In genomic region chr13:99501952-99502310, GRCh38 we compare ENCODE assay signal across 7 cellular contexts. TPM values are rescaled to one million over a fixed set of nuclear protein-coding genes. Genes with fewer than 3 reads are reported as not detected.
DNase-seq lines count a peak whose midpoint lies in the region; ATAC-seq, FAIRE-seq and TF ChIP-seq lines count a peak whose summit lies in the region.

No MANE protein-coding gene starts in this region.

- no peak for DNase-seq in GM12892 (ENCODE audit: insufficient read length)
- no peak for DNase-seq in PC-9
- DNase-seq in GM12878 (ENCODE audit: low read depth, low spot score) = no peak
- no peak for DNase-seq in kidney epithelial cell (ENCODE audit: low read depth)
- DNase-seq in stimulated activated naive CD4-positive, alpha-beta T cell treated with Interleukin-2 at 50 U/mL for 16 hours (lab: John Stamatoyannopoulos, UW) = peak; percentile 16
- DNase-seq in NCI-H2081 (lab: John Stamatoyannopoulos, UW) = no peak
- DNase-seq in NCI-H1092 treated with DMSO at 0.1 percent for 48 hours (lab: John Stamatoyannopoulos, UW) = no peak

- peak; percentile 4; the same call in 1 of the 3 replicates for ATAC-seq in GM12878

- in situ Hi-C loops in GM12878 (cut with MboI) = no loop called here

- peak overlapping the region; percentile 87 for H2AFZ ChIP-seq in PC-9
- peak overlapping the region; percentile 19; the same call in 1 of the 2 replicates for H2AFZ ChIP-seq in GM12878 (ENCODE audit: control insufficient read depth, low read depth, low read length)

- H3K36me3 ChIP-seq in PC-9 (ENCODE audit: low read depth) = peaks cover 8% of the 10 kb centered on the region; the same call in 1 of the 2 replicates
- H3K36me3 ChIP-seq in GM12878 (ENCODE audit: control insufficient read depth in 2 of 2, insufficient read depth in 2 of 2, low read length in 1 of 2) = no peaks in the 10 kb centered on the region
- H3K36me3 ChIP-seq in kidney epithelial cell (ENCODE audit: control insufficient read depth, insufficient read depth, low read length) = peaks cover 1% of the 10 kb centered on the region

- TF ChIP-seq RAD21 in GM12878 (IDR thresholded peaks at IDR 0.05; ENCODE audit: insufficient read depth, low read depth, low read length) = no peak

- no peak for TF ChIP-seq CTCF in PC-9 (conservative IDR thresholded peaks at IDR 0.05)
- TF ChIP-seq CTCF in GM12878 (IDR thresholded peaks at IDR 0.05 in 2 of 3, conservative IDR thresholded peaks at IDR 0.05 in 1 of 3; ENCODE audit: control insufficient read depth in 2 of 3, extremely low read depth in 1 of 3, insufficient read depth in 1 of 3, low read depth in 3 of 3, low read length in 3 of 3) = no peak
- TF ChIP-seq CTCF in kidney epithelial cell (IDR thresholded peaks at IDR 0.05; ENCODE audit: insufficient read depth, low read length, poor library complexity, severe bottlenecking) = no peak

- WGBS in GM12878 (ENCODE audit: insufficient coverage, insufficient replicate concordance, low lambda C conversion rate, missing lambda C conversion rate) = 0% methylated on average over 14 of the region's 14 CpGs

- FAIRE-seq in GM12892 (lab: Jason Lieb, UNC) (peak; percentile 48), GM12878 (lab: Jason Lieb, UNC) (no peak)

- TF ChIP-seq POLR2A in GM12892 (IDR thresholded peaks at IDR 0.05; ENCODE audit: low read depth, low read length) = no peak
- TF ChIP-seq POLR2A in GM12878 (IDR thresholded peaks at IDR 0.05; ENCODE audit: low read depth, low read length) = no peak

- RAD21 ChIA-PET in GM12878 (lab: Charles Lee; ENCODE audit: unreplicated experiment) = interaction anchor here (1.1 to 1.4 kb wide), 3 partner anchors 65 to 236 kb away, joined by 3 to 6 read pairs (median 4); no protein-coding TSS in a partner anchor

- POLR2A ChIA-PET in PC-9 (lab: Charles Lee; ENCODE audit: unreplicated experiment) = interaction anchor here (0.7 kb wide), 1 partner anchor 719 kb away, joined by 5 read pairs; no protein-coding TSS in a partner anchor
- POLR2A ChIA-PET in GM12878 (lab: Charles Lee) = interaction anchor here (1.1 kb wide), 1 partner anchor 76 kb away, joined by 3 read pairs; no protein-coding TSS in a partner anchor

- no peak for TF ChIP-seq EP300 in GM12878 (IDR thresholded peaks at IDR 0.05; ENCODE audit: borderline replicate concordance in 1 of 2, control insufficient read depth in 1 of 2, low read depth in 2 of 2, low read length in 2 of 2)

- peak overlapping the region; percentile 99 for H3K4me2 ChIP-seq in PC-9
- H3K4me2 ChIP-seq in GM12878 (ENCODE audit: control insufficient read depth, insufficient read depth) = peak overlapping the region; percentile 84

- H3K79me2 ChIP-seq in PC-9 (ENCODE audit: low read depth) = peaks cover 61% of the 10 kb centered on the region
- peaks cover 65% of the 10 kb centered on the region for H3K79me2 ChIP-seq in GM12878 (ENCODE audit: control insufficient read depth, insufficient read depth, low read length)

- CTCF ChIA-PET in PC-9 (lab: Charles Lee) (interaction anchor here (0.6 kb wide), 1 partner anchor 38 kb away, joined by 3 read pairs; no protein-coding TSS in a partner anchor), GM12878 (lab: Yijun Ruan, JAX) (interaction anchor here (0.6 to 7.6 kb wide), 7 partner anchors 11 to 236 kb away, joined by 3 to 97 read pairs (median 5); no protein-coding TSS in a partner anchor)

- H3K27me3 ChIP-seq in PC-9 (ENCODE audit: insufficient read depth, low read depth) (no peaks in the 10 kb centered on the region), GM12878 (replicated peaks in 1 of 2; ENCODE audit: control insufficient read depth in 2 of 2, insufficient read depth in 2 of 2, low read length in 1 of 2) (no peaks in the 10 kb centered on the region), kidney epithelial cell (ENCODE audit: control insufficient read depth, insufficient read depth, low read length) (no peaks in the 10 kb centered on the region)

- H3K4me3 ChIP-seq in PC-9 (peak overlapping the region; percentile 79), GM12878 (peak overlapping the region; percentile 93), kidney epithelial cell (ENCODE audit: low read depth, low read length) (peak overlapping the region; percentile 87)

- peaks cover 20% of the 10 kb centered on the region for H3F3A ChIP-seq in PC-9 (ENCODE audit: insufficient read depth, low read depth)

- no peaks in the 10 kb centered on the region for H3K9me2 ChIP-seq in PC-9 (ENCODE audit: insufficient read depth)

- no peaks in the 10 kb centered on the region for H3K9me3 ChIP-seq in PC-9 (ENCODE audit: insufficient read depth, low read depth)
- no peaks in the 10 kb centered on the region for H3K9me3 ChIP-seq in GM12878 (replicated peaks; ENCODE audit: control insufficient read depth, insufficient read depth, low read length)

- SMC1A ChIA-PET in GM12878 (lab: Charles Lee; ENCODE audit: uncharacterized antibody, unreplicated experiment) = interaction anchor here (0.7 to 8.4 kb wide), 9 partner anchors 11 to 232 kb away, joined by 3 to 94 read pairs (median 4); no protein-coding TSS in a partner anchor

- H3K9ac ChIP-seq in GM12878 (ENCODE audit: control insufficient read depth, insufficient read depth, low read length) = peak overlapping the region; percentile 90

- BruUV-seq in PC-9 (replicated peaks; lab: Mats Ljungman, UMichigan) (no TSS peak), GM12878 (replicated peaks; lab: Mats Ljungman, UMichigan) (no TSS peak)

- H4K20me1 ChIP-seq in PC-9 (ENCODE audit: insufficient read depth) (peaks cover 36% of the 10 kb centered on the region), GM12878 (ENCODE audit: control insufficient read depth, insufficient read depth) (no peaks in the 10 kb centered on the region)

- H3K4me1 ChIP-seq in PC-9 (replicated peaks; ENCODE audit: insufficient read depth) = peaks cover 64% of the 10 kb centered on the region
- H3K4me1 ChIP-seq in GM12878 (ENCODE audit: control insufficient read depth, insufficient read depth, low read length) = peaks cover 12% of the 10 kb centered on the region

- intact Hi-C loops in PC-9 (cut with micrococcal nuclease; ENCODE audit: unreplicated experiment) (loop anchor here (2.0 kb wide), 1 partner anchor 59 kb away; no protein-coding TSS in a partner anchor), GM12878 (cut with micrococcal nuclease; ENCODE audit: unreplicated experiment) (loop anchor here (2.0 to 10.0 kb wide), 4 partner anchors 125 to 1170 kb away; partner anchors contain the start of genes GPR183 and TMTC4)

- H3K27ac ChIP-seq in PC-9 (peak overlapping the region; percentile 72), GM12878 (ENCODE audit: control insufficient read depth, insufficient read depth) (peak overlapping the region; percentile 91)

TF ChIP-seq in GM12878, 131 proteins besides CTCF, POLR2A, EP300 and RAD21:
- TF ChIP-seq BHLHE40 (IDR thresholded peaks at IDR 0.05; ENCODE audit: borderline replicate concordance in 1 of 2, low read depth in 2 of 2, low read length in 1 of 2) (peak in 1 of 2 experiments; percentile 32; a peak in 1 of 4 replicates), PAX5 (IDR thresholded peaks at IDR 0.05; ENCODE audit: borderline replicate concordance, low read depth, low read length) (no peak)

RNA-seq across cellular contexts. Expression of gene TM9SF2, which starts 0.7 kb away (rescaled TPM):
- polyA plus RNA-seq in GM12892 (2012; ENCODE audit: missing spikeins) = 39.2 TPM
- total RNA-seq in PC-9 (2021) (66.5 and 87.0 TPM in 2 replicates), GM12878 (2014; rRNA removed) (89.3 and 113 TPM in 2 replicates), GM12878 (2014; rRNA removed; fragmentation: Illumina TruSeq; extraction: Trizol) (96.5 and 99.3 TPM in 2 replicates), GM12878 (2021) (75.0 and 77.2 TPM in 2 replicates), kidney epithelial cell (136 and 137 TPM in 2 replicates)
- total RNA-seq in GM12878 (2013; cell fraction: nucleolus; rRNA removed) = 49.7 and 55.0 TPM in 2 replicates
- polyA plus RNA-seq in GM12878 (2011; ENCODE audit: low read depth) = 29.1 TPM
- polyA plus RNA-seq in GM12878 (2011; rRNA removed) (75.1 and 98.9 TPM in 2 replicates), GM12878 (2014; fragmentation: Illumina TruSeq; extraction: Trizol) (81.2 and 95.6 TPM in 2 replicates), GM12878 (2014; fragmentation: Nextera tagmentation; extraction: Ambion mirVana) (10 to 100 TPM; 34.6 to 42.5 TPM), GM12878 (2014; rRNA removed) (51.8 and 62.9 TPM in 2 replicates), GM12878 (2016; fragmentation: Nextera tagmentation; extraction: Ambion mirVana) (100 to 1,000 TPM; 122 to 128 TPM)
- 28.8 and 35.5 TPM in 2 replicates for polyA plus RNA-seq in GM12878 (2011; cell fraction: cytosol; rRNA removed)
- 32.7 and 35.4 TPM in 2 replicates for polyA plus RNA-seq in GM12878 (2011; cell fraction: nucleus; rRNA removed)
- 41.6 and 48.4 TPM in 2 replicates for polyA plus RNA-seq in GM12878 (2012)
- polyA minus RNA-seq in GM12878 (2011; rRNA and poly(A)+ RNA removed) = 51.3 and 62.7 TPM in 2 replicates
- polyA minus RNA-seq in GM12878 (2011; cell fraction: cytosol; rRNA and poly(A)+ RNA removed) = 37.8 and 67.8 TPM in 2 replicates
- polyA minus RNA-seq in GM12878 (2011; cell fraction: nucleus; rRNA and poly(A)+ RNA removed) = 17.5 and 30.4 TPM in 2 replicates
